Comparison of ENCODE assay signal across 12 cellular contexts in genomic region chrX:1480082-1480785, GRCh38. TPM values are rescaled to one million over a fixed set of nuclear protein-coding genes. Genes with fewer than 3 reads are reported as not detected.
A peak's percentile ranks its signal among the peaks of the same experiment; 100 is the strongest.
DNase-seq lines count a peak whose midpoint lies in the region; ATAC-seq and TF ChIP-seq lines count a peak whose summit lies in the region.
"Had no signal": no experiment of that assay in that cellular context is flagged by ENCODE, and none has a peak within 500 bp of the region (broad histone marks: within the 10 kb centered on the region; RNA-seq: fewer than 3 reads in every experiment).

No MANE protein-coding gene starts in this region.

- H3K36me3 Mint-ChIP-seq in CD14-positive monocyte = peaks cover 32 to 38% of the 10 kb centered on the region in 2 donors

- peaks cover 0 to 7% (median 4%) of the 10 kb centered on the region in 4 donors for H3K4me1 ChIP-seq in stomach
- H3K4me1 ChIP-seq: BE2C had no signal

- H3K9me3 ChIP-seq in stomach = peaks cover 0 to 7% (median 3%) of the 10 kb centered on the region in 4 donors
- H3K9me3 ChIP-seq: BE2C had no signal

- no peak overlapping the region for H3K4me3 Mint-ChIP-seq in CD14-positive monocyte
- H3K4me3 Mint-ChIP-seq: nephron progenitor cell had no signal

- TF ChIP-seq POLR2A in stomach (IDR thresholded peaks at IDR 0.05) = no peak

- ATAC-seq in HG02759 (IDR thresholded peaks at IDR 0.05; ENCODE audit: unreplicated experiment) (peak; percentile 1), left lobe of liver (no peak), Right ventricle myocardium superior (ENCODE audit: poor library complexity) (no peak)

- H3K4me3 ChIP-seq in stomach = no peak overlapping the region
- H3K4me3 ChIP-seq: cardiac muscle cell had no signal

- H3K27ac ChIP-seq in stomach = peak overlapping the region in 1 of 5 donors; percentile 8
- H3K27ac ChIP-seq: cardiac muscle cell had no signal

- no peaks in the 10 kb centered on the region for H3K9me3 Mint-ChIP-seq in CD14-positive monocyte

- peaks cover 0 to 2% (median 1%) of the 10 kb centered on the region in 3 donors for H3K27me3 Mint-ChIP-seq in CD14-positive monocyte (ENCODE audit: low read depth in 3 of 3)

- peaks cover 0 to 4% (median 0%) of the 10 kb centered on the region in 3 donors for H3K27me3 ChIP-seq in stomach
- H3K27me3 ChIP-seq: BE2C, cardiac muscle cell had no signal

- peaks cover 69% of the 10 kb centered on the region for H3K4me1 Mint-ChIP-seq in CD14-positive monocyte

- no peak for TF ChIP-seq EP300 in stomach (IDR thresholded peaks at IDR 0.05)

- DNase-seq in CD14-positive monocyte (ENCODE audit: low spot score) = peak; percentile 16
- DNase-seq in activated CD8-positive, alpha-beta memory T cell treated with anti-CD3 and anti-CD28 coated beads for 24 hours = peak; percentile 54
- DNase-seq in left lobe of liver (ENCODE audit: low spot score) = peak; percentile 10
- no peak for DNase-seq in NCI-H1930 (lab: John Stamatoyannopoulos, UW)
- DNase-seq in stomach = no peak
- DNase-seq in Right ventricle myocardium superior = no peak
- DNase-seq in CD1c-positive myeloid dendritic cell (ENCODE audit: extremely low spot score) = no peak
- DNase-seq: BE2C, NCI-H69, nephron progenitor cell had no signal

- no peaks in the 10 kb centered on the region for H3K36me3 ChIP-seq in stomach
- H3K36me3 ChIP-seq: BE2C, cardiac muscle cell had no signal

- no peak for TF ChIP-seq CTCF in CD14-positive monocyte (IDR thresholded peaks at IDR 0.05)
- no peak for TF ChIP-seq CTCF in stomach (IDR thresholded peaks at IDR 0.05)

- peak overlapping the region in 6 of 7 donors; percentile 4 to 92 (median 72) for H3K27ac Mint-ChIP-seq in CD14-positive monocyte
- H3K27ac Mint-ChIP-seq: nephron progenitor cell had no signal

- intact Hi-C loops in CD14-positive monocyte (cut with micrococcal nuclease) (no loop called here), stomach (cut with DNase I; ENCODE audit: low total_unique reads) (no loop called here), Right ventricle myocardium superior (cut with DNase I) (no loop called here)

- WGBS in stomach, 5 donors = 67 to 78% (median 77%) methylated on average over 8 of the region's 8 CpGs

RNA-seq across cellular contexts. Expression of gene ASMTL, which starts 27.5 kb away (rescaled TPM):
- polyA plus RNA-seq in CD14-positive monocyte (10 to 100 TPM; 31.0 to 31.5 TPM), stomach (10 to 100 TPM; 14.9 to 29.3 (median 24.4) TPM)
- total RNA-seq in left lobe of liver (31.4 TPM), stomach (10 to 100 TPM in 3 of 5 donors, 1 to 10 TPM in 2; 5.8 to 45.8 (median 14.0) TPM), Right ventricle myocardium superior (31.8 TPM)

RNA-seq across cellular contexts. Expression of gene P2RY8, which starts 56.8 kb away (rescaled TPM):
- polyA plus RNA-seq in CD14-positive monocyte = 10 to 100 TPM; 33.3 to 40.0 TPM
- 0.48 TPM for total RNA-seq in left lobe of liver
- total RNA-seq in stomach = 1 to 10 TPM in 3 of 5 donors, not detected in 2; 1.8 to 3.3 (median 1.9) TPM
- under 1 TPM; 0.31 to 0.76 (median 0.70) TPM for polyA plus RNA-seq in stomach
- 1.6 TPM for total RNA-seq in Right ventricle myocardium superior
- total RNA-seq: cardiac muscle cell had no signal
- polyA plus RNA-seq: cardiac muscle cell had no signal

Comparison
In these comparisons a context has a peak if more than half of its experiments do, and no peak if none do; other contexts are left out.
1. DNase-seq: peak in CD14-positive monocyte (single experiment), activated CD8-positive, alpha-beta memory T cell treated with anti-CD3 and anti-CD28 coated beads for 24 hours (single experiment) and left lobe of liver (single experiment); none in NCI-H1930 (0 of 2), stomach (single experiment), Right ventricle myocardium superior (single experiment) and CD1c-positive myeloid dendritic cell (single experiment).